Comparison of ENCODE assay signal across 8 cellular contexts in genomic region chr17:43360376-43360738, GRCh38. TPM values are rescaled to one million over a fixed set of nuclear protein-coding genes. Genes with fewer than 3 reads are reported as not detected.
DNase-seq lines count a peak whose midpoint lies in the region; ATAC-seq and TF ChIP-seq lines count a peak whose summit lies in the region.

No MANE protein-coding gene starts in this region.

- DNase-seq in AG20443 (ENCODE audit: low spot score) (peak; percentile 54), LoVo (ENCODE audit: low spot score) (peak; percentile 62), adipocyte (ENCODE audit: low read depth) (peak; percentile 80), hepatocyte (ENCODE audit: low spot score) (peak; percentile 73), KBM-7 (no peak)

- H4K20me1 ChIP-seq in SU-DHL-6 (ENCODE audit: low read depth, low read length) (no peaks in the 10 kb centered on the region), hepatocyte (ENCODE audit: insufficient read depth, poor library complexity, severe bottlenecking) (no peaks in the 10 kb centered on the region)

- TF ChIP-seq CTCF in SU-DHL-6 (IDR thresholded peaks at IDR 0.05; ENCODE audit: insufficient read depth, low read length, poor library complexity, severe bottlenecking) (no peak), hepatocyte (IDR thresholded peaks at IDR 0.05; ENCODE audit: poor library complexity) (no peak)

- H3K4me2 ChIP-seq in SU-DHL-6 (ENCODE audit: low read depth, low read length, poor library complexity, severe bottlenecking) = peak overlapping the region; percentile 51
- H3K4me2 ChIP-seq in hepatocyte = peak overlapping the region; percentile 70

- H3F3A ChIP-seq in SU-DHL-6 (ENCODE audit: insufficient read depth) = no peaks in the 10 kb centered on the region

- H3K79me2 ChIP-seq in SU-DHL-6 (ENCODE audit: insufficient read depth, low read length) = no peaks in the 10 kb centered on the region
- peaks cover 14% of the 10 kb centered on the region for H3K79me2 ChIP-seq in hepatocyte

- ATAC-seq in GM19463 (IDR thresholded peaks at IDR 0.05; ENCODE audit: unreplicated experiment) = peak; percentile 24

- no peaks in the 10 kb centered on the region for H3K9me3 ChIP-seq in SU-DHL-6 (ENCODE audit: insufficient read depth, low read length)
- no peaks in the 10 kb centered on the region for H3K9me3 ChIP-seq in adipocyte (ENCODE audit: control insufficient read depth, low read length)
- H3K9me3 ChIP-seq in hepatocyte (ENCODE audit: low read depth) = no peaks in the 10 kb centered on the region

- H3K36me3 ChIP-seq in SU-DHL-6 (ENCODE audit: low read length) (no peaks in the 10 kb centered on the region), adipocyte (ENCODE audit: control insufficient read depth, insufficient read depth, low read length, severe bottlenecking) (no peaks in the 10 kb centered on the region), hepatocyte (replicated peaks; ENCODE audit: insufficient read depth, low read depth) (no peaks in the 10 kb centered on the region)

- H3K4me1 ChIP-seq in adipocyte (ENCODE audit: control insufficient read depth, insufficient read depth, low read length) = peaks cover 11% of the 10 kb centered on the region
- peaks cover 6% of the 10 kb centered on the region for H3K4me1 ChIP-seq in hepatocyte (ENCODE audit: insufficient read depth)

- in situ Hi-C loops in KBM-7 (cut with MboI; ENCODE audit: low pct_unique_long_range_greater_than_20kb, low sequenced_read_pairs) = loop anchor here (25.0 kb wide), 2 partner anchors 348 to 498 kb away; partner anchors contain the start of genes AOC3, IFI35 and VAT1

- H3K27me3 ChIP-seq in SU-DHL-6 (ENCODE audit: low read length) = no peaks in the 10 kb centered on the region
- no peaks in the 10 kb centered on the region for H3K27me3 ChIP-seq in adipocyte (replicated peaks; ENCODE audit: control insufficient read depth, insufficient read depth, low read length)
- no peaks in the 10 kb centered on the region for H3K27me3 ChIP-seq in hepatocyte

- no peak overlapping the region for H2AFZ ChIP-seq in SU-DHL-6 (ENCODE audit: low read depth, low read length, severe bottlenecking)
- H2AFZ ChIP-seq in hepatocyte = no peak overlapping the region

- H3K27ac ChIP-seq in SU-DHL-6 (ENCODE audit: low read depth, low read length) (peak overlapping the region; percentile 18; the same call in 1 of the 2 replicates), hepatocyte (peak overlapping the region; percentile 96), skin epidermis (peak overlapping the region; percentile 42 to 100 (median 93))

- H3K9ac ChIP-seq in SU-DHL-6 (ENCODE audit: low read length) = peak overlapping the region; percentile 34
- H3K9ac ChIP-seq in adipocyte (ENCODE audit: low read length) = peak overlapping the region; percentile 94

- H3K9me2 ChIP-seq in SU-DHL-6 (replicated peaks; ENCODE audit: insufficient read depth, low read length) (no peaks in the 10 kb centered on the region), hepatocyte (replicated peaks; ENCODE audit: insufficient read depth) (no peaks in the 10 kb centered on the region)

- 54% methylated on average over 18 of the region's 18 CpGs for WGBS in hepatocyte (ENCODE audit: low lambda C conversion rate, missing lambda C conversion rate)

- peak overlapping the region; percentile 40 for H3K4me3 ChIP-seq in SU-DHL-6 (ENCODE audit: insufficient read depth, low read length, poor library complexity, severe bottlenecking)
- H3K4me3 ChIP-seq in adipocyte (ENCODE audit: low read length) = peak overlapping the region; percentile 84
- peak overlapping the region; percentile 45 for H3K4me3 ChIP-seq in hepatocyte
- H3K4me3 ChIP-seq in skin epidermis = peak overlapping the region; percentile 31 to 63 (median 52)

RNA-seq across cellular contexts. Expression of gene ARL4D, which starts 38.4 kb away (rescaled TPM):
- 35.3 and 35.8 TPM in 2 replicates for total RNA-seq in hepatocyte
- polyA plus RNA-seq in hepatocyte = 93.2 and 99.9 TPM in 2 replicates

Comparison
In these comparisons a context has a peak if more than half of its experiments do, and no peak if none do; other contexts are left out.
1. H3K27ac ChIP-seq: peak in every context shown above with its lines; median percentile 96 in hepatocyte; 93 in skin epidermis; 18 in SU-DHL-6.